In genomic region chr18:58953627-58954026, GRCh38 we compare ENCODE assay signal across 13 cellular contexts.
DNase-seq lines count a peak whose midpoint lies in the region; ATAC-seq, FAIRE-seq and TF ChIP-seq lines count a peak whose summit lies in the region.
"Had no signal": no experiment of that assay in that cellular context is flagged by ENCODE, and none has a peak within 500 bp of the region (broad histone marks: within the 10 kb centered on the region; RNA-seq: fewer than 3 reads in every experiment).

No MANE protein-coding gene starts in this region.

- H3K27me3 Mint-ChIP-seq in GM23338 (ENCODE audit: insufficient read depth, low read depth, poor library complexity) (peaks cover 13% of the 10 kb centered on the region), progenitor cell of endocrine pancreas (no peaks in the 10 kb centered on the region), T-helper 17 cell (no peaks in the 10 kb centered on the region)

- H3K36me3 ChIP-seq in GM23338 (ENCODE audit: insufficient read depth): peaks cover 54% of the 10 kb centered on the region
- H3K36me3 ChIP-seq in endothelial cell of umbilical vein (ENCODE audit: control insufficient read depth in 2 of 2, extremely low read depth in 1 of 2, insufficient read depth in 2 of 2, low read length in 2 of 2): no peaks in the 10 kb centered on the region
- peaks cover 5 to 60% (median 16%) of the 10 kb centered on the region in 4 donors for H3K36me3 ChIP-seq in esophagus muscularis mucosa
- H3K36me3 ChIP-seq in transverse colon: no peaks in the 10 kb centered on the region
- H3K36me3 ChIP-seq: neutrophil had no signal

- H3K9ac ChIP-seq in endothelial cell of umbilical vein (replicated peaks; ENCODE audit: extremely low read depth, insufficient read depth, low read length): no peak overlapping the region

- TF ChIP-seq POLR2A in endothelial cell of umbilical vein (IDR thresholded peaks at IDR 0.05; ENCODE audit: low read depth, low read length) (no peak), esophagus muscularis mucosa (IDR thresholded peaks at IDR 0.05; ENCODE audit: low read depth) (no peak), transverse colon (IDR thresholded peaks at IDR 0.05) (no peak)

- DNase-seq in GM23338 (ENCODE audit: low spot score): no peak
- DNase-seq in NCI-H69 (lab: John Stamatoyannopoulos, UW): peak; percentile 95
- peak; percentile 69 for DNase-seq in endothelial cell of umbilical vein (ENCODE audit: low read depth, low spot score)
- no peak for DNase-seq in progenitor cell of endocrine pancreas (ENCODE audit: low spot score, unreplicated experiment)
- no peak for DNase-seq in esophagus muscularis mucosa (ENCODE audit: extremely low spot score)
- no peak for DNase-seq in transverse colon
- no peak for DNase-seq in T-helper 17 cell
- DNase-seq: CD4-positive, alpha-beta T cell; erythroblast; NCI-H2081 treated with DMSO at 0.1 percent for 48 hours had no signal

- H4K20me1 ChIP-seq in GM23338 (replicated peaks; ENCODE audit: insufficient read depth) (0 out of 2 replicates have a peak, but pooled peaks cover 6% of the 10 kb centered on the region), endothelial cell of umbilical vein (replicated peaks; ENCODE audit: control insufficient read depth, extremely low read depth, insufficient read depth, low read length) (no peaks in the 10 kb centered on the region)

- peaks cover 4% of the 10 kb centered on the region; the same call in 1 of the 3 replicates for H3K4me1 Mint-ChIP-seq in GM23338
- H3K4me1 Mint-ChIP-seq in progenitor cell of endocrine pancreas (ENCODE audit: low read depth): peaks cover 23% of the 10 kb centered on the region
- H3K4me1 Mint-ChIP-seq in T-helper 17 cell: no peaks in the 10 kb centered on the region

- POLR2A ChIA-PET in endothelial cell of umbilical vein (lab: Charles Lee): no interaction called here

- intact Hi-C loops in endothelial cell of umbilical vein (cut with micrococcal nuclease) (no loop called here), esophagus muscularis mucosa (cut with DNase I) (no loop called here), transverse colon (cut with DNase I; ENCODE audit: low total_unique reads) (no loop called here)

- H3K4me3 Mint-ChIP-seq in GM23338: no peak overlapping the region
- H3K4me3 Mint-ChIP-seq in progenitor cell of endocrine pancreas (ENCODE audit: low read depth): peak overlapping the region; percentile 20
- no peak overlapping the region for H3K4me3 Mint-ChIP-seq in T-helper 17 cell
- H3K4me3 Mint-ChIP-seq: CD4-positive, alpha-beta T cell; T-helper 1 cell treated with Interleukin-12 subunit alpha and Interleukin-12 subunit beta and Interleukin-4 antibody, amounts not matched to agents 30 μg/mL and 1 μg/mL, for 36 hours had no signal

- H3K4me2 ChIP-seq in GM23338: no peak overlapping the region
- no peak overlapping the region for H3K4me2 ChIP-seq in endothelial cell of umbilical vein (ENCODE audit: insufficient read depth, low read length)

- H3K27ac Mint-ChIP-seq in GM23338 (peak overlapping the region; percentile 9; the same call in 1 of the 2 replicates), progenitor cell of endocrine pancreas (peak overlapping the region; percentile 87), T-helper 17 cell (no peak overlapping the region)
- H3K27ac Mint-ChIP-seq: CD4-positive, alpha-beta T cell; T-helper 1 cell treated with Interleukin-12 subunit alpha and Interleukin-12 subunit beta and Interleukin-4 antibody, amounts not matched to agents 30 μg/mL and 1 μg/mL, for 36 hours had no signal

- H3K9me3 ChIP-seq in endothelial cell of umbilical vein (replicated peaks; ENCODE audit: control insufficient read depth, insufficient read depth, low read length) (no peaks in the 10 kb centered on the region), esophagus muscularis mucosa (no peaks in the 10 kb centered on the region), transverse colon (no peaks in the 10 kb centered on the region), T-helper 17 cell (ENCODE audit: control insufficient read depth, low read length, poor library complexity, severe bottlenecking) (no peaks in the 10 kb centered on the region)
- H3K9me3 ChIP-seq: neutrophil had no signal

- H3K9me3 Mint-ChIP-seq in GM23338 (no peaks in the 10 kb centered on the region), progenitor cell of endocrine pancreas (ENCODE audit: low read depth) (no peaks in the 10 kb centered on the region)
- H3K9me3 Mint-ChIP-seq: CD4-positive, alpha-beta T cell; T-helper 1 cell treated with Interleukin-12 subunit alpha and Interleukin-12 subunit beta and Interleukin-4 antibody, amounts not matched to agents 30 μg/mL and 1 μg/mL, for 36 hours had no signal

- H2AFZ ChIP-seq in GM23338: no peak overlapping the region
- H2AFZ ChIP-seq in endothelial cell of umbilical vein (ENCODE audit: low read depth, low read length): no peak overlapping the region

- in situ Hi-C loops in transverse colon (cut with MboI; ENCODE audit: low pct_ligation_motif_present in 1 of 4, low pct_unique_long_range_greater_than_20kb in 1 of 4, low sequenced_read_pairs in 3 of 4): no loop called here

- no peaks in the 10 kb centered on the region for H3K4me1 ChIP-seq in GM23338 (ENCODE audit: insufficient read depth)
- peaks cover 4% of the 10 kb centered on the region for H3K4me1 ChIP-seq in endothelial cell of umbilical vein (ENCODE audit: control insufficient read depth, extremely low read depth, insufficient read depth, low read length)
- peaks cover 0 to 10% (median 7%) of the 10 kb centered on the region in 4 donors for H3K4me1 ChIP-seq in esophagus muscularis mucosa
- no peaks in the 10 kb centered on the region for H3K4me1 ChIP-seq in transverse colon

- no peaks in the 10 kb centered on the region for H3K9me1 ChIP-seq in endothelial cell of umbilical vein (replicated peaks; ENCODE audit: control insufficient read depth, extremely low read depth, insufficient read depth, low read length)

- H3K79me2 ChIP-seq in GM23338 (replicated peaks; ENCODE audit: insufficient read depth) (peaks cover 70% of the 10 kb centered on the region), endothelial cell of umbilical vein (ENCODE audit: control insufficient read depth, insufficient read depth, low read length) (no peaks in the 10 kb centered on the region)

- H3K36me3 Mint-ChIP-seq in GM23338 (ENCODE audit: low read depth) (peaks cover 85% of the 10 kb centered on the region), progenitor cell of endocrine pancreas (ENCODE audit: insufficient read depth) (peaks cover 29% of the 10 kb centered on the region), T-helper 17 cell (ENCODE audit: low read depth) (no peaks in the 10 kb centered on the region)

- no peak for ATAC-seq in GM23338
- no peak for ATAC-seq in GM18868 (IDR thresholded peaks at IDR 0.05; ENCODE audit: unreplicated experiment)
- no peak for ATAC-seq in T-helper 17 cell

- 59% methylated on average over 3 of the region's 3 CpGs for WGBS in esophagus muscularis mucosa
- 63 to 65% methylated on average over 3 of the region's 3 CpGs for WGBS in transverse colon (ENCODE audit: low coverage in 1 of 2), 2 donors

- H3K27me3 ChIP-seq in GM23338 (ENCODE audit: insufficient read depth) (no peaks in the 10 kb centered on the region), endothelial cell of umbilical vein (ENCODE audit: control insufficient read depth in 2 of 2, insufficient read depth in 2 of 2, low read length in 2 of 2) (no peaks in the 10 kb centered on the region), esophagus muscularis mucosa (no peaks in the 10 kb centered on the region), transverse colon (no peaks in the 10 kb centered on the region)
- H3K27me3 ChIP-seq: neutrophil had no signal

- peak overlapping the region; percentile 37 for H3K27ac ChIP-seq in GM23338 (ENCODE audit: low read depth)
- no peak overlapping the region for H3K27ac ChIP-seq in endothelial cell of umbilical vein (ENCODE audit: insufficient read depth, low read depth, low read length)
- H3K27ac ChIP-seq in esophagus muscularis mucosa (replicated peaks in 1 of 4): no peak overlapping the region
- no peak overlapping the region for H3K27ac ChIP-seq in transverse colon
- H3K27ac ChIP-seq: neutrophil had no signal

- no TSS peak for BruUV-seq in endothelial cell of umbilical vein (replicated peaks; lab: Mats Ljungman, UMichigan)

- CTCF ChIA-PET in endothelial cell of umbilical vein (lab: Charles Lee): no interaction called here

- no peaks in the 10 kb centered on the region for H3K9me2 ChIP-seq in GM23338 (ENCODE audit: insufficient read depth)

- H3K4me3 ChIP-seq in GM23338 (no peak overlapping the region), endothelial cell of umbilical vein (replicated peaks in 1 of 3; ENCODE audit: insufficient read depth in 1 of 3, low read depth in 1 of 3, low read length in 3 of 3) (no peak overlapping the region), esophagus muscularis mucosa (no peak overlapping the region), transverse colon (no peak overlapping the region)

- 0 out of 2 replicates have a peak, but pooled peaks cover 10% of the 10 kb centered on the region for H3F3A ChIP-seq in GM23338 (replicated peaks; ENCODE audit: low read depth)

- TF ChIP-seq CTCF in GM23338 (conservative IDR thresholded peaks at IDR 0.05; ENCODE audit: low read depth in 2 of 2) (no peak), endothelial cell of umbilical vein (IDR thresholded peaks at IDR 0.05; ENCODE audit: extremely low read depth in 1 of 2, insufficient read depth in 1 of 2, low read depth in 1 of 2, low read length in 2 of 2) (no peak), progenitor cell of endocrine pancreas (IDR thresholded peaks at IDR 0.05; ENCODE audit: unreplicated experiment) (no peak), esophagus muscularis mucosa (IDR thresholded peaks at IDR 0.05) (no peak), transverse colon (IDR thresholded peaks at IDR 0.05) (no peak)

- no peak for FAIRE-seq in endothelial cell of umbilical vein (lab: Jason Lieb, UNC)

- TF ChIP-seq EP300 in esophagus muscularis mucosa (IDR thresholded peaks at IDR 0.05) (no peak), transverse colon (IDR thresholded peaks at IDR 0.05; ENCODE audit: low read depth) (no peak)

- dilution Hi-C loops in endothelial cell of umbilical vein (cut with MboI; ENCODE audit: extremely low pct_ligation_motif_present, low sequenced_read_pairs): no loop called here

TF ChIP-seq in endothelial cell of umbilical vein, 7 proteins besides CTCF, POLR2A, EP300 and RAD21:
- no peak for TF ChIP-seq POLR2AphosphoS5 (IDR thresholded peaks at IDR 0.05; ENCODE audit: insufficient read depth, low read depth, low read length)
- TF ChIP-seq, protein P1, sequence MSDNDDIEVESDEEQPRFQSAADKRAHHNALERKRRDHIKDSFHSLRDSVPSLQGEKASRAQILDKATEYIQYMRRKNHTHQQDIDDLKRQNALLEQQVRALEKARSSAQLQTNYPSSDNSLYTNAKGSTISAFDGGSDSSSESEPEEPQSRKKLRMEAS (IDR thresholded peaks at IDR 0.05; ENCODE audit: insufficient read depth, insufficient read length): no peak
TF ChIP-seq in endothelial cell of umbilical vein: peak in this region for 0.

Comparison
In these comparisons a context has a peak if more than half of its experiments do, and no peak if none do; other contexts are left out.
1. DNase-seq: peak in NCI-H69 (single experiment) and endothelial cell of umbilical vein (single experiment); none in GM23338 (single experiment), progenitor cell of endocrine pancreas (single experiment), esophagus muscularis mucosa (single experiment), transverse colon (single experiment) and T-helper 17 cell (0 of 3).